ENCODE assay signal across 2 cellular contexts in the genomic region with DNA sequence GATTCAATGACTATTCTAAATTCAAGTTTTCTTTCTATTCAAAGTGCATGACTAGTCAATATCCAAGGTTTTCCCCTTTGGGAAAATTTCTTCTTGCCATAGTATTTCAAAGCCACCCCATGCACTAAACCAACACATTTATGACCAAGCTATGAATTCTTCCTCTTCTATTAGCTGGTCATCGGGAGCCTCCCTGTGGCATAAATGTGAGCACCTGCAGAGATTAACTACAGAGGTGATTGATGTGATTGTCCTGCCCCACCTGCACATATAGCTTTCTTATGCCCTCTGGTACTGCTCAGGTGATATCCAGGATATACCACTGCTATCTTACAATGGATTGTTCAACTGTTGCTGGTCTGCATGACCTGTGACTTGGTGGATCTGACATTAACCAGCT.
TF ChIP-seq lines count a peak whose summit lies in the region.

No MANE protein-coding gene starts in this region.

TF ChIP-seq in Ishikawa, 13 proteins besides CTCF, POLR2A, EP300 and RAD21 (continued from another document):
- TF ChIP-seq, protein P1, sequence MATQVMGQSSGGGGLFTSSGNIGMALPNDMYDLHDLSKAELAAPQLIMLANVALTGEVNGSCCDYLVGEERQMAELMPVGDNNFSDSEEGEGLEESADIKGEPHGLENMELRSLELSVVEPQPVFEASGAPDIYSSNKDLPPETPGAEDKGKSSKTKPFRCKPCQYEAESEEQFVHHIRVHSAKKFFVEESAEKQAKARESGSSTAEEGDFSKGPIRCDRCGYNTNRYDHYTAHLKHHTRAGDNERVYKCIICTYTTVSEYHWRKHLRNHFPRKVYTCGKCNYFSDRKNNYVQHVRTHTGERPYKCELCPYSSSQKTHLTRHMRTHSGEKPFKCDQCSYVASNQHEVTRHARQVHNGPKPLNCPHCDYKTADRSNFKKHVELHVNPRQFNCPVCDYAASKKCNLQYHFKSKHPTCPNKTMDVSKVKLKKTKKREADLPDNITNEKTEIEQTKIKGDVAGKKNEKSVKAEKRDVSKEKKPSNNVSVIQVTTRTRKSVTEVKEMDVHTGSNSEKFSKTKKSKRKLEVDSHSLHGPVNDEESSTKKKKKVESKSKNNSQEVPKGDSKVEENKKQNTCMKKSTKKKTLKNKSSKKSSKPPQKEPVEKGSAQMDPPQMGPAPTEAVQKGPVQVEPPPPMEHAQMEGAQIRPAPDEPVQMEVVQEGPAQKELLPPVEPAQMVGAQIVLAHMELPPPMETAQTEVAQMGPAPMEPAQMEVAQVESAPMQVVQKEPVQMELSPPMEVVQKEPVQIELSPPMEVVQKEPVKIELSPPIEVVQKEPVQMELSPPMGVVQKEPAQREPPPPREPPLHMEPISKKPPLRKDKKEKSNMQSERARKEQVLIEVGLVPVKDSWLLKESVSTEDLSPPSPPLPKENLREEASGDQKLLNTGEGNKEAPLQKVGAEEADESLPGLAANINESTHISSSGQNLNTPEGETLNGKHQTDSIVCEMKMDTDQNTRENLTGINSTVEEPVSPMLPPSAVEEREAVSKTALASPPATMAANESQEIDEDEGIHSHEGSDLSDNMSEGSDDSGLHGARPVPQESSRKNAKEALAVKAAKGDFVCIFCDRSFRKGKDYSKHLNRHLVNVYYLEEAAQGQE (IDR thresholded peaks at IDR 0.05; ENCODE audit: low read depth), result no peak
- TF ChIP-seq, protein P2, sequence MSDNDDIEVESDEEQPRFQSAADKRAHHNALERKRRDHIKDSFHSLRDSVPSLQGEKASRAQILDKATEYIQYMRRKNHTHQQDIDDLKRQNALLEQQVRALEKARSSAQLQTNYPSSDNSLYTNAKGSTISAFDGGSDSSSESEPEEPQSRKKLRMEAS (IDR thresholded peaks at IDR 0.05), result no peak
- TF ChIP-seq TCF12 (IDR thresholded peaks at IDR 0.05; ENCODE audit: low read depth) (no peak), NFIC (IDR thresholded peaks at IDR 0.05) (no peak), TEAD4 (IDR thresholded peaks at IDR 0.05) (no peak), YY1 (IDR thresholded peaks at IDR 0.05; ENCODE audit: low read depth) (no peak)
- TF ChIP-seq, protein P3, sequence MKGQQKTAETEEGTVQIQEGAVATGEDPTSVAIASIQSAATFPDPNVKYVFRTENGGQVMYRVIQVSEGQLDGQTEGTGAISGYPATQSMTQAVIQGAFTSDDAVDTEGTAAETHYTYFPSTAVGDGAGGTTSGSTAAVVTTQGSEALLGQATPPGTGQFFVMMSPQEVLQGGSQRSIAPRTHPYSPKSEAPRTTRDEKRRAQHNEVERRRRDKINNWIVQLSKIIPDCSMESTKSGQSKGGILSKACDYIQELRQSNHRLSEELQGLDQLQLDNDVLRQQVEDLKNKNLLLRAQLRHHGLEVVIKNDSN (IDR thresholded peaks at IDR 0.05), result no peak

TF ChIP-seq in GM12878, 131 proteins besides CTCF, POLR2A, EP300 and RAD21 (continued from another document):
- TF ChIP-seq, protein P4, sequence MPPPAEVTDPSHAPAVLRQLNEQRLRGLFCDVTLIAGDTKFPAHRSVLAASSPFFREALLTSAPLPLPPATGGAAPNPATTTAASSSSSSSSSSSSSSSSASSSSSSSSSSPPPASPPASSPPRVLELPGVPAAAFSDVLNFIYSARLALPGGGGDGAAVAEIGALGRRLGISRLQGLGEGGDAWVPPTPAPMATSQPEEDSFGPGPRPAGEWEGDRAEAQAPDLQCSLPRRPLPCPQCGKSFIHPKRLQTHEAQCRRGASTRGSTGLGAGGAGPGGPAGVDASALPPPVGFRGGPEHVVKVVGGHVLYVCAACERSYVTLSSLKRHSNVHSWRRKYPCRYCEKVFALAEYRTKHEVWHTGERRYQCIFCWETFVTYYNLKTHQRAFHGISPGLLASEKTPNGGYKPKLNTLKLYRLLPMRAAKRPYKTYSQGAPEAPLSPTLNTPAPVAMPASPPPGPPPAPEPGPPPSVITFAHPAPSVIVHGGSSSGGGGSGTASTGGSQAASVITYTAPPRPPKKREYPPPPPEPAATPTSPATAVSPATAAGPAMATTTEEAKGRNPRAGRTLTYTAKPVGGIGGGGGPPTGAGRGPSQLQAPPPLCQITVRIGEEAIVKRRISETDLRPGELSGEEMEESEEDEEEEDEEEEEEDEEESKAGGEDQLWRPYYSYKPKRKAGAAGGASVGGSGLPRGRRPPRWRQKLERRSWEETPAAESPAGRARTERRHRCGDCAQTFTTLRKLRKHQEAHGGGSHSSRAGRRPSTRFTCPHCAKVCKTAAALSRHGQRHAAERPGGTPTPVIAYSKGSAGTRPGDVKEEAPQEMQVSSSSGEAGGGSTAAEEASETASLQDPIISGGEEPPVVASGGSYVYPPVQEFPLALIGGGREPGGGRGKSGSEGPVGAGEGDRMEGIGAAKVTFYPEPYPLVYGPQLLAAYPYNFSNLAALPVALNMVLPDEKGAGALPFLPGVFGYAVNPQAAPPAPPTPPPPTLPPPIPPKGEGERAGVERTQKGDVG (CRISPR knock-in tag; IDR thresholded peaks at IDR 0.05), result no peak
- TF ChIP-seq ESRRA (IDR thresholded peaks at IDR 0.05; ENCODE audit: low read length) (no peak), NBN (IDR thresholded peaks at IDR 0.05) (no peak)
